In the genomic region with DNA sequence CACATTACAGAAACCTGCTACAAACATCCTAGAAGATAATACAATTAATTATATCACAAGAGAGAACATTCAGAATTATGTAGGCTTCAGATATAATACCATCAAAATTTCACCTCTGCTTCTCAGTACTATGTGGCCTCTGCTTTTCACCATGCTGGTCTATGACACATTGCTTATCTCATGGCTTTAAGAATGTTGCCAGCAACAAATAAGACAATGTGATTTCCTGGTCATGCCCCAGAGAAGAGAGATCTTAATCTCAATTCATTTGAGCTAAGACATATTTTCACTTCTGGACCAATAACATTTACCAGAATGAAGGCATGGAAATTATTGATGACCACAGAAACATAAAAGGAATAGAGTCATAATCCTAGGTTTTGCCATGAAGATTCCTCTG, we compare ENCODE assay signal across 27 cellular contexts.
"Had no signal": no experiment of that assay in that cellular context is flagged by ENCODE, and none has a peak within 500 bp of the region (broad histone marks: within the 10 kb centered on the region; RNA-seq: fewer than 3 reads in every experiment).

No MANE protein-coding gene starts in this region.

- H3K36me3 Mint-ChIP-seq: activated naive CD4-positive, alpha-beta T cell treated with anti-CD3 and anti-CD28 coated beads, Interleukin-2, amount 50 U/mL, for 24 hours; activated naive CD8-positive, alpha-beta T cell treated with anti-CD3 and anti-CD28 coated beads, Interleukin-2, amount 10 ng/mL, durations not matched to agents 7 days and 5 days; brain had no signal

- DNase-seq: activated CD4-positive, alpha-beta T cell treated with anti-CD3 and anti-CD28 coated beads, Interleukin-2, amount 10 ng/mL, durations not matched to agents 7 days and 5 days; activated CD4-positive, alpha-beta T cell treated with anti-CD3 and anti-CD28 coated beads, Interleukin-2, amount 50 U/mL, for 48 hours; activated CD8-positive, alpha-beta T cell treated with anti-CD3 and anti-CD28 coated beads, Interleukin-2, amount 10 ng/mL, durations not matched to agents 7 days and 5 days; activated gamma-delta T cell; activated naive CD4-positive, alpha-beta T cell treated with Interleukin-2 at 50 U/mL for 16 hours; activated naive CD8-positive, alpha-beta T cell treated with anti-CD3 and anti-CD28 coated beads, Interleukin-2, amount 10 ng/mL, durations not matched to agents 7 days and 5 days; activated T-cell treated with anti-CD3 and anti-CD28 coated beads, Interleukin-2, amount 50 U/mL, for 24 hours; caudate nucleus; cerebellar nuclear complex; NCI-H1048; NCI-H1105 treated with DMSO at 0.1 percent for 48 hours; NCI-H1436; NCI-H1694; NCI-H1930; NCI-H2081 treated with DMSO at 0.1 percent for 48 hours; NCI-H510A; NCI-H526; NCI-H748 treated with DMSO at 0.1 percent for 48 hours; NK-92 treated with Interleukin-12 subunit alpha and Interleukin-12 subunit beta, amount 100 ng/mL, for 24 hours; SHP77; SW 1271; T-helper 1 cell; T-helper 2 cell; T-helper 9 cell had no signal

- ATAC-seq: activated CD8-positive, alpha-beta T cell treated with anti-CD3 and anti-CD28 coated beads, Interleukin-2, amount 10 ng/mL, durations not matched to agents 7 days and 5 days had no signal

- H3K27me3 Mint-ChIP-seq: activated CD4-positive, alpha-beta T cell treated with anti-CD3 and anti-CD28 coated beads, Interleukin-2, amount 10 ng/mL, durations not matched to agents 7 days and 5 days; activated naive CD4-positive, alpha-beta T cell treated with anti-CD3 and anti-CD28 coated beads, Interleukin-2, amount 50 U/mL, for 24 hours; activated naive CD8-positive, alpha-beta T cell treated with anti-CD3 and anti-CD28 coated beads, Interleukin-2, amount 10 ng/mL, durations not matched to agents 7 days and 5 days; activated T-cell treated with anti-CD3 and anti-CD28 coated beads, Interleukin-2, amount 50 U/mL, for 24 hours had no signal

- H3K27ac Mint-ChIP-seq: activated CD4-positive, alpha-beta T cell treated with anti-CD3 and anti-CD28 coated beads, Interleukin-2, amount 10 ng/mL, durations not matched to agents 7 days and 5 days; activated CD8-positive, alpha-beta T cell treated with anti-CD3 and anti-CD28 coated beads, Interleukin-2, amount 10 ng/mL, durations not matched to agents 7 days and 5 days; activated naive CD4-positive, alpha-beta T cell treated with anti-CD3 and anti-CD28 coated beads, Interleukin-2, amount 50 U/mL, for 24 hours; activated naive CD8-positive, alpha-beta T cell treated with anti-CD3 and anti-CD28 coated beads, Interleukin-2, amount 10 ng/mL, durations not matched to agents 7 days and 5 days; activated T-cell treated with anti-CD3 and anti-CD28 coated beads, Interleukin-2, amount 50 U/mL, for 24 hours; activated T-helper 2 cell treated with anti-CD3 and anti-CD28 coated beads, Interferon-gamma antibody, Interleukin-2, Interleukin-4, amounts not matched to agents 10 μg/mL and 5 μg/mL and 100 μg/mL, durations not matched to agents 14 hours and 24 hours and 36 hours; brain had no signal

- H3K4me3 Mint-ChIP-seq: activated CD4-positive, alpha-beta T cell treated with anti-CD3 and anti-CD28 coated beads, Interleukin-2, amount 10 ng/mL, durations not matched to agents 7 days and 5 days; activated CD8-positive, alpha-beta T cell treated with anti-CD3 and anti-CD28 coated beads, Interleukin-2, amount 10 ng/mL, durations not matched to agents 7 days and 5 days; activated naive CD4-positive, alpha-beta T cell treated with anti-CD3 and anti-CD28 coated beads, Interleukin-2, amount 50 U/mL, for 24 hours; activated naive CD8-positive, alpha-beta T cell treated with anti-CD3 and anti-CD28 coated beads, Interleukin-2, amount 10 ng/mL, durations not matched to agents 7 days and 5 days; activated T-cell treated with anti-CD3 and anti-CD28 coated beads, Interleukin-2, amount 50 U/mL, for 24 hours; brain had no signal

- H3K4me1 Mint-ChIP-seq: activated CD4-positive, alpha-beta T cell treated with anti-CD3 and anti-CD28 coated beads, Interleukin-2, amount 10 ng/mL, durations not matched to agents 7 days and 5 days; activated naive CD4-positive, alpha-beta T cell treated with anti-CD3 and anti-CD28 coated beads, Interleukin-2, amount 50 U/mL, for 24 hours; activated naive CD8-positive, alpha-beta T cell treated with anti-CD3 and anti-CD28 coated beads, Interleukin-2, amount 10 ng/mL, durations not matched to agents 7 days and 5 days; brain had no signal

- H3K9me3 Mint-ChIP-seq: brain had no signal
